1 cellular context compared by ENCODE assay signal in the genomic region with DNA sequence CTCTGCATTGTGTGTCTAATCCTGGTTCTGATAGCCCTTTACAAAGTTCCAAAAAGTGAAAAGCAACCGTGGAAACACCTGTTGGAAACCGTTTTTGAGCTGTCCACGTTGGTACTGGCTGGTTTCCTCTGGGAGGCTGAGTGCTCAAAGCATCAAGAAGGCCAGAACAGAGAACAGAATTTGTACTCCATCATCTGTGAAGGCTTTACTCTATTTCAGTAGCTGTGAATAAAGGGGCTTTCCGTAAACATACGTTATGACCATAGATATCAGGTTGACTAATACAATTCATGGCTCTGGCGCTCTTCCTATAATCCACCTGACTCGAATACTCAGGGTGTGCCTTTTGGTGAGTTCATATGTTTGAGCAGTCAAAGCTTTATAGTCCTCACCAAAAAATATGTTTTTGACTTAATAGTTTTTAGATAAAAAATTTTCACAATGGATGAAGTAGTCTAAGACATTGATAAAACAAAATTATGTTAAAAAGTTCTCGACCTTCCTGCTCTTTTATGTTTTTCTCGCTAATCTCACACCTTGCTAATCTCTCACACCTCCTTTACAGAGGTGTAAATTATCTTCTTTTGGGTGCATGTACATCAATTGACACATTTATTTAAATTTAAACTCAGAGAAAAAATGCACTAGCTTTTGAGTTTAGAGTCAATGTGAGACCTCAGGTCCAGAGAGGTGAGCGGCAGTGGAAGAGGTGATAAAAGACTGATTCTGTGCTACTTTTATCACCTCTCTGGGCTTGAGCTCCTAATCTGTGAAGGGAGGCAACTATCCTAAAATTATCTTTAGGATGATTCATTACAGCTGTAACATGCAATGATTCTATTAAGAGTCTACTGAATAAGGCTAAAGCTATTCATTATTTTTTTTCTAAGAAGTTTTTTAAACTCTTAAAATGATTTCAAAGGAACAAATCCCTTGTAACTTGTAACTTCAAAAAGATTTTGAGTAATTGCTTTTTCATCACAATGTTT.
A peak's percentile ranks its signal among the peaks of the same experiment; 100 is the strongest.
TF ChIP-seq lines count a peak whose summit lies in the region.

No MANE protein-coding gene starts in this region.

TF ChIP-seq in GM12878, 131 proteins besides CTCF, POLR2A, EP300 and RAD21 (continued from another document and continues in another):
- TF ChIP-seq, protein P1, sequence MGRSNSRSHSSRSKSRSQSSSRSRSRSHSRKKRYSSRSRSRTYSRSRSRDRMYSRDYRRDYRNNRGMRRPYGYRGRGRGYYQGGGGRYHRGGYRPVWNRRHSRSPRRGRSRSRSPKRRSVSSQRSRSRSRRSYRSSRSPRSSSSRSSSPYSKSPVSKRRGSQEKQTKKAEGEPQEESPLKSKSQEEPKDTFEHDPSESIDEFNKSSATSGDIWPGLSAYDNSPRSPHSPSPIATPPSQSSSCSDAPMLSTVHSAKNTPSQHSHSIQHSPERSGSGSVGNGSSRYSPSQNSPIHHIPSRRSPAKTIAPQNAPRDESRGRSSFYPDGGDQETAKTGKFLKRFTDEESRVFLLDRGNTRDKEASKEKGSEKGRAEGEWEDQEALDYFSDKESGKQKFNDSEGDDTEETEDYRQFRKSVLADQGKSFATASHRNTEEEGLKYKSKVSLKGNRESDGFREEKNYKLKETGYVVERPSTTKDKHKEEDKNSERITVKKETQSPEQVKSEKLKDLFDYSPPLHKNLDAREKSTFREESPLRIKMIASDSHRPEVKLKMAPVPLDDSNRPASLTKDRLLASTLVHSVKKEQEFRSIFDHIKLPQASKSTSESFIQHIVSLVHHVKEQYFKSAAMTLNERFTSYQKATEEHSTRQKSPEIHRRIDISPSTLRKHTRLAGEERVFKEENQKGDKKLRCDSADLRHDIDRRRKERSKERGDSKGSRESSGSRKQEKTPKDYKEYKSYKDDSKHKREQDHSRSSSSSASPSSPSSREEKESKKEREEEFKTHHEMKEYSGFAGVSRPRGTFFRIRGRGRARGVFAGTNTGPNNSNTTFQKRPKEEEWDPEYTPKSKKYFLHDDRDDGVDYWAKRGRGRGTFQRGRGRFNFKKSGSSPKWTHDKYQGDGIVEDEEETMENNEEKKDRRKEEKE (IDR thresholded peaks at IDR 0.05): no peak
- TF ChIP-seq, protein P2, sequence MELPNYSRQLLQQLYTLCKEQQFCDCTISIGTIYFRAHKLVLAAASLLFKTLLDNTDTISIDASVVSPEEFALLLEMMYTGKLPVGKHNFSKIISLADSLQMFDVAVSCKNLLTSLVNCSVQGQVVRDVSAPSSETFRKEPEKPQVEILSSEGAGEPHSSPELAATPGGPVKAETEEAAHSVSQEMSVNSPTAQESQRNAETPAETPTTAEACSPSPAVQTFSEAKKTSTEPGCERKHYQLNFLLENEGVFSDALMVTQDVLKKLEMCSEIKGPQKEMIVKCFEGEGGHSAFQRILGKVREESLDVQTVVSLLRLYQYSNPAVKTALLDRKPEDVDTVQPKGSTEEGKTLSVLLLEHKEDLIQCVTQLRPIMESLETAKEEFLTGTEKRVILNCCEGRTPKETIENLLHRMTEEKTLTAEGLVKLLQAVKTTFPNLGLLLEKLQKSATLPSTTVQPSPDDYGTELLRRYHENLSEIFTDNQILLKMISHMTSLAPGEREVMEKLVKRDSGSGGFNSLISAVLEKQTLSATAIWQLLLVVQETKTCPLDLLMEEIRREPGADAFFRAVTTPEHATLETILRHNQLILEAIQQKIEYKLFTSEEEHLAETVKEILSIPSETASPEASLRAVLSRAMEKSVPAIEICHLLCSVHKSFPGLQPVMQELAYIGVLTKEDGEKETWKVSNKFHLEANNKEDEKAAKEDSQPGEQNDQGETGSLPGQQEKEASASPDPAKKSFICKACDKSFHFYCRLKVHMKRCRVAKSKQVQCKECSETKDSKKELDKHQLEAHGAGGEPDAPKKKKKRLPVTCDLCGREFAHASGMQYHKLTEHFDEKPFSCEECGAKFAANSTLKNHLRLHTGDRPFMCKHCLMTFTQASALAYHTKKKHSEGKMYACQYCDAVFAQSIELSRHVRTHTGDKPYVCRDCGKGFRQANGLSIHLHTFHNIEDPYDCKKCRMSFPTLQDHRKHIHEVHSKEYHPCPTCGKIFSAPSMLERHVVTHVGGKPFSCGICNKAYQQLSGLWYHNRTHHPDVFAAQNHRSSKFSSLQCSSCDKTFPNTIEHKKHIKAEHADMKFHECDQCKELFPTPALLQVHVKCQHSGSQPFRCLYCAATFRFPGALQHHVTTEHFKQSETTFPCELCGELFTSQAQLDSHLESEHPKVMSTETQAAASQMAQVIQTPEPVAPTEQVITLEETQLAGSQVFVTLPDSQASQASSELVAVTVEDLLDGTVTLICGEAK (IDR thresholded peaks at IDR 0.05; ENCODE audit: borderline replicate concordance): no peak
- TF ChIP-seq, protein P3, sequence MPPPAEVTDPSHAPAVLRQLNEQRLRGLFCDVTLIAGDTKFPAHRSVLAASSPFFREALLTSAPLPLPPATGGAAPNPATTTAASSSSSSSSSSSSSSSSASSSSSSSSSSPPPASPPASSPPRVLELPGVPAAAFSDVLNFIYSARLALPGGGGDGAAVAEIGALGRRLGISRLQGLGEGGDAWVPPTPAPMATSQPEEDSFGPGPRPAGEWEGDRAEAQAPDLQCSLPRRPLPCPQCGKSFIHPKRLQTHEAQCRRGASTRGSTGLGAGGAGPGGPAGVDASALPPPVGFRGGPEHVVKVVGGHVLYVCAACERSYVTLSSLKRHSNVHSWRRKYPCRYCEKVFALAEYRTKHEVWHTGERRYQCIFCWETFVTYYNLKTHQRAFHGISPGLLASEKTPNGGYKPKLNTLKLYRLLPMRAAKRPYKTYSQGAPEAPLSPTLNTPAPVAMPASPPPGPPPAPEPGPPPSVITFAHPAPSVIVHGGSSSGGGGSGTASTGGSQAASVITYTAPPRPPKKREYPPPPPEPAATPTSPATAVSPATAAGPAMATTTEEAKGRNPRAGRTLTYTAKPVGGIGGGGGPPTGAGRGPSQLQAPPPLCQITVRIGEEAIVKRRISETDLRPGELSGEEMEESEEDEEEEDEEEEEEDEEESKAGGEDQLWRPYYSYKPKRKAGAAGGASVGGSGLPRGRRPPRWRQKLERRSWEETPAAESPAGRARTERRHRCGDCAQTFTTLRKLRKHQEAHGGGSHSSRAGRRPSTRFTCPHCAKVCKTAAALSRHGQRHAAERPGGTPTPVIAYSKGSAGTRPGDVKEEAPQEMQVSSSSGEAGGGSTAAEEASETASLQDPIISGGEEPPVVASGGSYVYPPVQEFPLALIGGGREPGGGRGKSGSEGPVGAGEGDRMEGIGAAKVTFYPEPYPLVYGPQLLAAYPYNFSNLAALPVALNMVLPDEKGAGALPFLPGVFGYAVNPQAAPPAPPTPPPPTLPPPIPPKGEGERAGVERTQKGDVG (CRISPR knock-in tag; IDR thresholded peaks at IDR 0.05): no peak
- peak; percentile 60 for TF ChIP-seq RUNX3 (IDR thresholded peaks at IDR 0.05; ENCODE audit: low read length)
- TF ChIP-seq DPF2 (IDR thresholded peaks at IDR 0.05): peak; percentile 66
- TF ChIP-seq ZNF24 (IDR thresholded peaks at IDR 0.05): peak; percentile 82; the same call in 1 of the 2 replicates
- no peak; the same call in 1 of the 2 replicates for TF ChIP-seq IKZF1 (conservative IDR thresholded peaks at IDR 0.05)
- no peak for TF ChIP-seq PML (IDR thresholded peaks at IDR 0.05; ENCODE audit: low read length)
- no peak for TF ChIP-seq RBBP5 (conservative IDR thresholded peaks at IDR 0.05)
- TF ChIP-seq, protein P4, sequence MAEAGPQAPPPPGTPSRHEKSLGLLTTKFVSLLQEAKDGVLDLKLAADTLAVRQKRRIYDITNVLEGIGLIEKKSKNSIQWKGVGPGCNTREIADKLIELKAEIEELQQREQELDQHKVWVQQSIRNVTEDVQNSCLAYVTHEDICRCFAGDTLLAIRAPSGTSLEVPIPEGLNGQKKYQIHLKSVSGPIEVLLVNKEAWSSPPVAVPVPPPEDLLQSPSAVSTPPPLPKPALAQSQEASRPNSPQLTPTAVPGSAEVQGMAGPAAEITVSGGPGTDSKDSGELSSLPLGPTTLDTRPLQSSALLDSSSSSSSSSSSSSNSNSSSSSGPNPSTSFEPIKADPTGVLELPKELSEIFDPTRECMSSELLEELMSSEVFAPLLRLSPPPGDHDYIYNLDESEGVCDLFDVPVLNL (IDR thresholded peaks at IDR 0.05; ENCODE audit: low read depth, low read length): no peak
- no peak for TF ChIP-seq CBFB (IDR thresholded peaks at IDR 0.05; ENCODE audit: low read depth)
- TF ChIP-seq BCL11A (IDR thresholded peaks at IDR 0.05; ENCODE audit: low read depth, low read length): peak; percentile 33; the same call in 1 of the 2 replicates
- TF ChIP-seq JUND (IDR thresholded peaks at IDR 0.05; ENCODE audit: low read depth, low read length): peak; percentile 44; the same call in 1 of the 2 replicates
- TF ChIP-seq BMI1 (IDR thresholded peaks at IDR 0.05; ENCODE audit: borderline replicate concordance): peak; percentile 59; the same call in 1 of the 2 replicates
- TF ChIP-seq, protein P5, sequence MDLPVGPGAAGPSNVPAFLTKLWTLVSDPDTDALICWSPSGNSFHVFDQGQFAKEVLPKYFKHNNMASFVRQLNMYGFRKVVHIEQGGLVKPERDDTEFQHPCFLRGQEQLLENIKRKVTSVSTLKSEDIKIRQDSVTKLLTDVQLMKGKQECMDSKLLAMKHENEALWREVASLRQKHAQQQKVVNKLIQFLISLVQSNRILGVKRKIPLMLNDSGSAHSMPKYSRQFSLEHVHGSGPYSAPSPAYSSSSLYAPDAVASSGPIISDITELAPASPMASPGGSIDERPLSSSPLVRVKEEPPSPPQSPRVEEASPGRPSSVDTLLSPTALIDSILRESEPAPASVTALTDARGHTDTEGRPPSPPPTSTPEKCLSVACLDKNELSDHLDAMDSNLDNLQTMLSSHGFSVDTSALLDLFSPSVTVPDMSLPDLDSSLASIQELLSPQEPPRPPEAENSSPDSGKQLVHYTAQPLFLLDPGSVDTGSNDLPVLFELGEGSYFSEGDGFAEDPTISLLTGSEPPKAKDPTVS (IDR thresholded peaks at IDR 0.05; ENCODE audit: low read depth, low read length): no peak
- TF ChIP-seq BHLHE40 (IDR thresholded peaks at IDR 0.05; ENCODE audit: borderline replicate concordance in 1 of 2, low read depth in 2 of 2, low read length in 1 of 2): no peak
- no peak for TF ChIP-seq GABPA (IDR thresholded peaks at IDR 0.05; ENCODE audit: low read depth)
- TF ChIP-seq, protein P6, sequence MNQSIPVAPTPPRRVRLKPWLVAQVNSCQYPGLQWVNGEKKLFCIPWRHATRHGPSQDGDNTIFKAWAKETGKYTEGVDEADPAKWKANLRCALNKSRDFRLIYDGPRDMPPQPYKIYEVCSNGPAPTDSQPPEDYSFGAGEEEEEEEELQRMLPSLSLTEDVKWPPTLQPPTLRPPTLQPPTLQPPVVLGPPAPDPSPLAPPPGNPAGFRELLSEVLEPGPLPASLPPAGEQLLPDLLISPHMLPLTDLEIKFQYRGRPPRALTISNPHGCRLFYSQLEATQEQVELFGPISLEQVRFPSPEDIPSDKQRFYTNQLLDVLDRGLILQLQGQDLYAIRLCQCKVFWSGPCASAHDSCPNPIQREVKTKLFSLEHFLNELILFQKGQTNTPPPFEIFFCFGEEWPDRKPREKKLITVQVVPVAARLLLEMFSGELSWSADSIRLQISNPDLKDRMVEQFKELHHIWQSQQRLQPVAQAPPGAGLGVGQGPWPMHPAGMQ (IDR thresholded peaks at IDR 0.05; ENCODE audit: borderline replicate concordance): no peak
- TF ChIP-seq EZH2 (IDR thresholded peaks at IDR 0.05; ENCODE audit: borderline replicate concordance, control insufficient read depth, low read depth, low read length): no peak
- 0 out of 2 replicates have a peak, but pooled peaks have one; percentile 30 for TF ChIP-seq SMARCA5 (IDR thresholded peaks at IDR 0.05)
- TF ChIP-seq ZNF622 (IDR thresholded peaks at IDR 0.05): no peak
- TF ChIP-seq, protein P7, sequence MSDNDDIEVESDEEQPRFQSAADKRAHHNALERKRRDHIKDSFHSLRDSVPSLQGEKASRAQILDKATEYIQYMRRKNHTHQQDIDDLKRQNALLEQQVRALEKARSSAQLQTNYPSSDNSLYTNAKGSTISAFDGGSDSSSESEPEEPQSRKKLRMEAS (IDR thresholded peaks at IDR 0.05; ENCODE audit: low read depth, low read length): no peak
- TF ChIP-seq SPI1 (IDR thresholded peaks at IDR 0.05; ENCODE audit: borderline replicate concordance, insufficient read depth, low read depth, low read length): no peak
- TF ChIP-seq, protein P8, sequence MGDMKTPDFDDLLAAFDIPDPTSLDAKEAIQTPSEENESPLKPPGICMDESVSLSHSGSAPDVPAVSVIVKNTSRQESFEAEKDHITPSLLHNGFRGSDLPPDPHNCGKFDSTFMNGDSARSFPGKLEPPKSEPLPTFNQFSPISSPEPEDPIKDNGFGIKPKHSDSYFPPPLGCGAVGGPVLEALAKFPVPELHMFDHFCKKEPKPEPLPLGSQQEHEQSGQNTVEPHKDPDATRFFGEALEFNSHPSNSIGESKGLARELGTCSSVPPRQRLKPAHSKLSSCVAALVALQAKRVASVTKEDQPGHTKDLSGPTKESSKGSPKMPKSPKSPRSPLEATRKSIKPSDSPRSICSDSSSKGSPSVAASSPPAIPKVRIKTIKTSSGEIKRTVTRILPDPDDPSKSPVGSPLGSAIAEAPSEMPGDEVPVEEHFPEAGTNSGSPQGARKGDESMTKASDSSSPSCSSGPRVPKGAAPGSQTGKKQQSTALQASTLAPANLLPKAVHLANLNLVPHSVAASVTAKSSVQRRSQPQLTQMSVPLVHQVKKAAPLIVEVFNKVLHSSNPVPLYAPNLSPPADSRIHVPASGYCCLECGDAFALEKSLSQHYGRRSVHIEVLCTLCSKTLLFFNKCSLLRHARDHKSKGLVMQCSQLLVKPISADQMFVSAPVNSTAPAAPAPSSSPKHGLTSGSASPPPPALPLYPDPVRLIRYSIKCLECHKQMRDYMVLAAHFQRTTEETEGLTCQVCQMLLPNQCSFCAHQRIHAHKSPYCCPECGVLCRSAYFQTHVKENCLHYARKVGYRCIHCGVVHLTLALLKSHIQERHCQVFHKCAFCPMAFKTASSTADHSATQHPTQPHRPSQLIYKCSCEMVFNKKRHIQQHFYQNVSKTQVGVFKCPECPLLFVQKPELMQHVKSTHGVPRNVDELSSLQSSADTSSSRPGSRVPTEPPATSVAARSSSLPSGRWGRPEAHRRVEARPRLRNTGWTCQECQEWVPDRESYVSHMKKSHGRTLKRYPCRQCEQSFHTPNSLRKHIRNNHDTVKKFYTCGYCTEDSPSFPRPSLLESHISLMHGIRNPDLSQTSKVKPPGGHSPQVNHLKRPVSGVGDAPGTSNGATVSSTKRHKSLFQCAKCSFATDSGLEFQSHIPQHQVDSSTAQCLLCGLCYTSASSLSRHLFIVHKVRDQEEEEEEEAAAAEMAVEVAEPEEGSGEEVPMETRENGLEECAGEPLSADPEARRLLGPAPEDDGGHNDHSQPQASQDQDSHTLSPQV (IDR thresholded peaks at IDR 0.05): no peak
